1 cellular context compared by ENCODE assay signal in the genomic region with DNA sequence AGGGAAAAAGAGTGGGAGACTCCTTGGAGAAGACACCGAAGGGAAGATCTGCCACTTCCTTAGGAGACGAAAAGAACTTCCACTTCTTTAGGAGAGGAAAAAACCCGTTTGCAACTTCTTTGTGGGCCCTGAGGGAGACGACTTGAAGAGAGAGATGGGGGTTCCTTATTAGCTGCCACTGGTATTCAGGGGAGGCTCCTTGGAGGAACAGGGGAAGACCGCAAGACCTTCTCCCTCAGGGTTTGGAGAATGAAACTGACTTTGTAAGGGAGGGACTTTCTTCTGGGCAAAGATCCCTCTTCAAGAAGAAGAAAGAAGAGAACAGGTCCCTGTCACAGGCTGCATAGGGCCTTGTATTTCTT.
TF ChIP-seq lines count a peak whose summit lies in the region.

No MANE protein-coding gene starts in this region.

TF ChIP-seq in K562, 482 proteins besides CTCF, POLR2A, EP300 and RAD21:
- TF ChIP-seq SUPT5H (IDR thresholded peaks at IDR 0.05), result 0 out of 2 replicates have a peak, but pooled peaks have one; percentile 2
- TF ChIP-seq, protein P1, sequence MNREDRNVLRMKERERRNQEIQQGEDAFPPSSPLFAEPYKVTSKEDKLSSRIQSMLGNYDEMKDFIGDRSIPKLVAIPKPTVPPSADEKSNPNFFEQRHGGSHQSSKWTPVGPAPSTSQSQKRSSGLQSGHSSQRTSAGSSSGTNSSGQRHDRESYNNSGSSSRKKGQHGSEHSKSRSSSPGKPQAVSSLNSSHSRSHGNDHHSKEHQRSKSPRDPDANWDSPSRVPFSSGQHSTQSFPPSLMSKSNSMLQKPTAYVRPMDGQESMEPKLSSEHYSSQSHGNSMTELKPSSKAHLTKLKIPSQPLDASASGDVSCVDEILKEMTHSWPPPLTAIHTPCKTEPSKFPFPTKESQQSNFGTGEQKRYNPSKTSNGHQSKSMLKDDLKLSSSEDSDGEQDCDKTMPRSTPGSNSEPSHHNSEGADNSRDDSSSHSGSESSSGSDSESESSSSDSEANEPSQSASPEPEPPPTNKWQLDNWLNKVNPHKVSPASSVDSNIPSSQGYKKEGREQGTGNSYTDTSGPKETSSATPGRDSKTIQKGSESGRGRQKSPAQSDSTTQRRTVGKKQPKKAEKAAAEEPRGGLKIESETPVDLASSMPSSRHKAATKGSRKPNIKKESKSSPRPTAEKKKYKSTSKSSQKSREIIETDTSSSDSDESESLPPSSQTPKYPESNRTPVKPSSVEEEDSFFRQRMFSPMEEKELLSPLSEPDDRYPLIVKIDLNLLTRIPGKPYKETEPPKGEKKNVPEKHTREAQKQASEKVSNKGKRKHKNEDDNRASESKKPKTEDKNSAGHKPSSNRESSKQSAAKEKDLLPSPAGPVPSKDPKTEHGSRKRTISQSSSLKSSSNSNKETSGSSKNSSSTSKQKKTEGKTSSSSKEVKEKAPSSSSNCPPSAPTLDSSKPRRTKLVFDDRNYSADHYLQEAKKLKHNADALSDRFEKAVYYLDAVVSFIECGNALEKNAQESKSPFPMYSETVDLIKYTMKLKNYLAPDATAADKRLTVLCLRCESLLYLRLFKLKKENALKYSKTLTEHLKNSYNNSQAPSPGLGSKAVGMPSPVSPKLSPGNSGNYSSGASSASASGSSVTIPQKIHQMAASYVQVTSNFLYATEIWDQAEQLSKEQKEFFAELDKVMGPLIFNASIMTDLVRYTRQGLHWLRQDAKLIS (CRISPR knock-in tag; IDR thresholded peaks at IDR 0.05), result peak; percentile 32; the same call in 1 of the 2 replicates
- TF ChIP-seq KAT7 (CRISPR knock-in tag; IDR thresholded peaks at IDR 0.05; ENCODE audit: borderline replicate concordance), result peak; percentile 84; the same call in 1 of the 2 replicates
- TF ChIP-seq, protein P2, sequence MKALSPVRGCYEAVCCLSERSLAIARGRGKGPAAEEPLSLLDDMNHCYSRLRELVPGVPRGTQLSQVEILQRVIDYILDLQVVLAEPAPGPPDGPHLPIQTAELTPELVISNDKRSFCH (CRISPR knock-in tag; IDR thresholded peaks at IDR 0.05), result no peak
- TF ChIP-seq, protein P2 (tag; IDR thresholded peaks at IDR 0.05), result 0 out of 2 replicates have a peak, but pooled peaks have one; percentile 13
- TF ChIP-seq, protein P3, sequence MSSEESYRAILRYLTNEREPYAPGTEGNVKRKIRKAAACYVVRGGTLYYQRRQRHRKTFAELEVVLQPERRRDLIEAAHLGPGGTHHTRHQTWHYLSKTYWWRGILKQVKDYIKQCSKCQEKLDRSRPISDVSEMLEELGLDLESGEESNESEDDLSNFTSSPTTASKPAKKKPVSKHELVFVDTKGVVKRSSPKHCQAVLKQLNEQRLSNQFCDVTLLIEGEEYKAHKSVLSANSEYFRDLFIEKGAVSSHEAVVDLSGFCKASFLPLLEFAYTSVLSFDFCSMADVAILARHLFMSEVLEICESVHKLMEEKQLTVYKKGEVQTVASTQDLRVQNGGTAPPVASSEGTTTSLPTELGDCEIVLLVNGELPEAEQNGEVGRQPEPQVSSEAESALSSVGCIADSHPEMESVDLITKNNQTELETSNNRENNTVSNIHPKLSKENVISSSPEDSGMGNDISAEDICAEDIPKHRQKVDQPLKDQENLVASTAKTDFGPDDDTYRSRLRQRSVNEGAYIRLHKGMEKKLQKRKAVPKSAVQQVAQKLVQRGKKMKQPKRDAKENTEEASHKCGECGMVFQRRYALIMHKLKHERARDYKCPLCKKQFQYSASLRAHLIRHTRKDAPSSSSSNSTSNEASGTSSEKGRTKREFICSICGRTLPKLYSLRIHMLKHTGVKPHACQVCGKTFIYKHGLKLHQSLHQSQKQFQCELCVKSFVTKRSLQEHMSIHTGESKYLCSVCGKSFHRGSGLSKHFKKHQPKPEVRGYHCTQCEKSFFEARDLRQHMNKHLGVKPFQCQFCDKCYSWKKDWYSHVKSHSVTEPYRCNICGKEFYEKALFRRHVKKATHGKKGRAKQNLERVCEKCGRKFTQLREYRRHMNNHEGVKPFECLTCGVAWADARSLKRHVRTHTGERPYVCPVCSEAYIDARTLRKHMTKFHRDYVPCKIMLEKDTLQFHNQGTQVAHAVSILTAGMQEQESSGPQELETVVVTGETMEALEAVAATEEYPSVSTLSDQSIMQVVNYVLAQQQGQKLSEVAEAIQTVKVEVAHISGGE (CRISPR knock-in tag; IDR thresholded peaks at IDR 0.05), result 0 out of 6 replicates have a peak, but pooled peaks of 1 of the 3 experiments have one; percentile 39
- no peak for TF ChIP-seq FOXJ2 (tag; IDR thresholded peaks at IDR 0.05)
- TF ChIP-seq, protein P4, sequence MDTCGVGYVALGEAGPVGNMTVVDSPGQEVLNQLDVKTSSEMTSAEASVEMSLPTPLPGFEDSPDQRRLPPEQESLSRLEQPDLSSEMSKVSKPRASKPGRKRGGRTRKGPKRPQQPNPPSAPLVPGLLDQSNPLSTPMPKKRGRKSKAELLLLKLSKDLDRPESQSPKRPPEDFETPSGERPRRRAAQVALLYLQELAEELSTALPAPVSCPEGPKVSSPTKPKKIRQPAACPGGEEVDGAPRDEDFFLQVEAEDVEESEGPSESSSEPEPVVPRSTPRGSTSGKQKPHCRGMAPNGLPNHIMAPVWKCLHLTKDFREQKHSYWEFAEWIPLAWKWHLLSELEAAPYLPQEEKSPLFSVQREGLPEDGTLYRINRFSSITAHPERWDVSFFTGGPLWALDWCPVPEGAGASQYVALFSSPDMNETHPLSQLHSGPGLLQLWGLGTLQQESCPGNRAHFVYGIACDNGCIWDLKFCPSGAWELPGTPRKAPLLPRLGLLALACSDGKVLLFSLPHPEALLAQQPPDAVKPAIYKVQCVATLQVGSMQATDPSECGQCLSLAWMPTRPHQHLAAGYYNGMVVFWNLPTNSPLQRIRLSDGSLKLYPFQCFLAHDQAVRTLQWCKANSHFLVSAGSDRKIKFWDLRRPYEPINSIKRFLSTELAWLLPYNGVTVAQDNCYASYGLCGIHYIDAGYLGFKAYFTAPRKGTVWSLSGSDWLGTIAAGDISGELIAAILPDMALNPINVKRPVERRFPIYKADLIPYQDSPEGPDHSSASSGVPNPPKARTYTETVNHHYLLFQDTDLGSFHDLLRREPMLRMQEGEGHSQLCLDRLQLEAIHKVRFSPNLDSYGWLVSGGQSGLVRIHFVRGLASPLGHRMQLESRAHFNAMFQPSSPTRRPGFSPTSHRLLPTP (IDR thresholded peaks at IDR 0.05; ENCODE audit: borderline replicate concordance, extremely low read depth, insufficient read length), result no peak
